11 cellular contexts compared by ENCODE assay signal in the genomic region with DNA sequence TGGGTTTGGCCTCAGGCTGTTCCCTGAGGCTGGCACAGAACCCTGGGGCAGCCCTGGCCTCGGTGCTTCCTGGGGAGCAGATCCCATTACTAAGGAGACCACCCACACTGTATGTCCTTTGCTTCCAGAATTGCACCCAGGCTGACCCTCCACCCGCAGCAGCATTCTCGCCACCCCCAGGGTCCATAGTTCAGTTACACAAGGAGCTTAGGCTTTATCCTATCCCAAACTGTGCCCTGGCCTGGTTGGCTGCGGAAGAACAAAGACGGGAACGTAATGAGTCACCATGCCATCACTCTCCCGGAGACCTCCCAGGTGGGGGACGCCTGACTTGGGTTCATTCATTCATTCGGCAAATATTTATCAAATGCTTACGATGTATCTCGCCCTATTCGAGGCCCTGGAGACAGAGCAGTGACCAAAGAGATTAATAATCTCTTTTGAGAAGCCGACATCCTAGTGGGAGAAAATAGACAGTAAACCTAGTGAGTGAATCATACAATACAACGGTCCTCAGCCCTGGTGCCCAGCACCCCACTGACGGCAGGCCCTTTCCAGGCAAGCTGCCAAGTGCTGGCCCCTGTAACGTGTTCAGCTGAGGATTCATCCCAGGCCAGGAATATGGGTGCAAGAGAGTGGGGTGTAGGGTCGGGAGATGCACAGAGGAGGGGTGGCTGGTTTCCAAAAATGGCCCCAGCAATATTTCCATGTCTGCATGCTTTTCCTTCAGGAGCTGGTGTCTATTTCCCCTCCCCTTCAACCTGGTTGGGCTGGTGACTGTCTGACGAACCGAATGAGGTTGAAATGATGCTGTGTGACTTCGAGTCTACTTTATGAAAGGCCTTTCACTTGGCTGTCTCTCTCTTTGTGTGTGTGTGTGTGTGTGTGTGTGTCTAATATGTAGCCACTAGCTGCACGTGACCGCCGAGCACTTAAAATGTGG.
A peak's percentile ranks its signal among the peaks of the same experiment; 100 is the strongest.
DNase-seq lines count a peak whose midpoint lies in the region; ATAC-seq and TF ChIP-seq lines count a peak whose summit lies in the region.
"Had no signal": no experiment of that assay in that cellular context is flagged by ENCODE, and none has a peak within 500 bp of the region (broad histone marks: within the 10 kb centered on the region; RNA-seq: fewer than 3 reads in every experiment).

No MANE protein-coding gene starts in this region.

- H3F3A ChIP-seq in OCI-LY1 (ENCODE audit: insufficient read depth, low read length) = peaks cover 5% of the 10 kb centered on the region; the same call in 1 of the 2 replicates

- H3K27ac ChIP-seq in OCI-LY1 (ENCODE audit: low read depth, low read length, poor library complexity, severe bottlenecking) = peak overlapping the region; percentile 72
- H3K27ac ChIP-seq: body of pancreas, parathyroid adenoma had no signal

- no peaks in the 10 kb centered on the region for H3K27me3 ChIP-seq in OCI-LY1 (ENCODE audit: insufficient read depth, low read length)
- H3K27me3 ChIP-seq: body of pancreas had no signal

- H3K4me2 ChIP-seq in OCI-LY1 (ENCODE audit: low read length) = no peak overlapping the region

- no peak for TF ChIP-seq CTCF in OCI-LY1 (IDR thresholded peaks at IDR 0.05; ENCODE audit: low read length)
- TF ChIP-seq CTCF in GM20000 (IDR thresholded peaks at IDR 0.05; ENCODE audit: extremely low read depth, missing control alignments) = no peak

- peak; percentile 96 for DNase-seq in ELR (ENCODE audit: low read depth)
- peak; percentile 83 for DNase-seq in ecto neural progenitor cell (ENCODE audit: low spot score)
- peak; percentile 28 for DNase-seq in non-pigmented ciliary epithelial cell (ENCODE audit: low read depth)
- DNase-seq in epidermal melanocyte (ENCODE audit: insufficient read length, low spot score) = no peak
- no peak for DNase-seq in GM20000 (ENCODE audit: low spot score)
- no peak for DNase-seq in GM03348 (ENCODE audit: low spot score)
- DNase-seq: body of pancreas, NCI-H1436 treated with DMSO at 0.1 percent for 48 hours had no signal

- no peaks in the 10 kb centered on the region for H3K36me3 ChIP-seq in OCI-LY1 (ENCODE audit: insufficient read depth, low read length)

- H3K4me1 ChIP-seq in OCI-LY1 (ENCODE audit: insufficient read depth, low read length, severe bottlenecking) = peaks cover 63% of the 10 kb centered on the region
- H3K4me1 ChIP-seq: body of pancreas, parathyroid adenoma had no signal

- H3K79me2 ChIP-seq in OCI-LY1 (ENCODE audit: insufficient read depth, low read length) = no peaks in the 10 kb centered on the region
- H3K79me2 ChIP-seq: parathyroid adenoma had no signal

- H3K9ac ChIP-seq in OCI-LY1 (ENCODE audit: low read length) = no peak overlapping the region; the same call in 1 of the 2 replicates
- H3K9ac ChIP-seq: parathyroid adenoma had no signal

- H3K9me3 ChIP-seq in OCI-LY1 (ENCODE audit: low read length) = no peaks in the 10 kb centered on the region
- H3K9me3 ChIP-seq: body of pancreas had no signal

- no peak for ATAC-seq in HG03571 (IDR thresholded peaks at IDR 0.05; ENCODE audit: unreplicated experiment)
- ATAC-seq: body of pancreas had no signal

- H2AFZ ChIP-seq in OCI-LY1 (ENCODE audit: low read length) = no peak overlapping the region
- H2AFZ ChIP-seq: parathyroid adenoma had no signal

- H4K20me1 ChIP-seq in OCI-LY1 (ENCODE audit: insufficient read depth, low read length) = no peaks in the 10 kb centered on the region

- no peak overlapping the region for H3K4me3 ChIP-seq in OCI-LY1 (ENCODE audit: low read depth, low read length, poor library complexity, severe bottlenecking)
- H3K4me3 ChIP-seq: body of pancreas had no signal

- no peaks in the 10 kb centered on the region for H3K9me2 ChIP-seq in OCI-LY1 (ENCODE audit: low read depth, low read length)

Comparison
In these comparisons a context has a peak if more than half of its experiments do, and no peak if none do; other contexts are left out.
1. DNase-seq: peak in ELR (single experiment), ecto neural progenitor cell (single experiment) and non-pigmented ciliary epithelial cell (single experiment); none in epidermal melanocyte (single experiment), GM20000 (single experiment) and GM03348 (single experiment).